14 cellular contexts compared by ENCODE assay signal in genomic region chr9:18676501-18676900, GRCh38.
"Had no signal": no experiment of that assay in that cellular context is flagged by ENCODE, and none has a peak within 500 bp of the region (broad histone marks: within the 10 kb centered on the region; RNA-seq: fewer than 3 reads in every experiment).

No MANE protein-coding gene starts in this region.

- H3K4me3 ChIP-seq: coronary artery, heart left ventricle, ovary, right atrium auricular region, smooth muscle cell, suprapubic skin, thyroid gland had no signal

- ATAC-seq: naive thymus-derived CD8-positive, alpha-beta T cell had no signal

- DNase-seq: effector CD4-positive, alpha-beta T cell; endodermal cell; heart left ventricle; hippocampal formation; kidney glomerular epithelial cell; naive thymus-derived CD8-positive, alpha-beta T cell; ovary; stimulated activated CD4-positive, alpha-beta T cell treated with anti-CD3 and anti-CD28 coated beads, Interleukin-2, amount 100 ng/mL, for 48 hours; stimulated activated naive CD4-positive, alpha-beta T cell treated with Interleukin-2 at 50 U/mL for 16 hours; thyroid gland had no signal

- H3K4me1 ChIP-seq: thyroid gland had no signal

- H3K9me3 ChIP-seq: heart left ventricle, ovary, right atrium auricular region, suprapubic skin, thyroid gland had no signal

- H3K4me2 ChIP-seq: smooth muscle cell had no signal

- H3K27me3 ChIP-seq: heart left ventricle, ovary, right atrium auricular region, suprapubic skin, thyroid gland had no signal

- H3K27ac ChIP-seq: coronary artery, heart left ventricle, ovary, right atrium auricular region, suprapubic skin, thyroid gland had no signal

- H3K36me3 ChIP-seq: heart left ventricle, ovary, right atrium auricular region, suprapubic skin, thyroid gland had no signal
